ENCODE assay signal across 21 cellular contexts in the genomic region with DNA sequence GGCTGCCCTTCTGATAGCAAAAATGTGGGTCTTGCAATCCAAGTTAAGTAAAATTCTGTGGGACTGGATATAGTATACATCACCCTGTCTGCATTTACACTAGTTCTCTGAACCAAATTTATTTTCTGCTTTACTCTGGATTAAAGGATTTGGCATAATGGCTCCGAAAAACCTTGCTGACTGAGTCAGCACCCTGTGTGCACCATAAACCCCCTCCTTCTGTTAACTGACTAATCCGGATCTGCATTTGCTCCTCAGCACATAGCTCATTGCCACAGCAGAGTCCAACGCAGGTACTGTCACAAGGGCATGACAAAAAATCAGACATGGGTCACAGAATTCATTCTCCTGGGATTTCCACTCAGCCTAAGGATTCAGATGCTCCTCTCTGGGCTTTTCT. TPM values are rescaled to one million over a fixed set of nuclear protein-coding genes. Genes with fewer than 3 reads are reported as not detected.
"Had no signal": no experiment of that assay in that cellular context is flagged by ENCODE, and none has a peak within 500 bp of the region (broad histone marks: within the 10 kb centered on the region; RNA-seq: fewer than 3 reads in every experiment).

No MANE protein-coding gene starts in this region.

- H3K4me3 ChIP-seq: body of pancreas, pancreas, tibial nerve, vagina had no signal

- H3K36me3 Mint-ChIP-seq: activated naive CD4-positive, alpha-beta T cell treated with anti-CD3 and anti-CD28 coated beads, Interleukin-2, amount 50 U/mL, for 72 hours; memory B cell; naive thymus-derived CD8-positive, alpha-beta T cell had no signal

- H3K36me3 ChIP-seq: pancreas, tibial nerve, vagina had no signal

- H3K9me3 Mint-ChIP-seq: activated B cell treated with CpG ODN at 0.5 μM for 24 hours; activated CD4-positive, alpha-beta T cell treated with anti-CD3 and anti-CD28 coated beads, Interleukin-2, amount 10 ng/mL, durations not matched to agents 24 days and 14 days; activated naive CD4-positive, alpha-beta T cell treated with anti-CD3 and anti-CD28 coated beads, Interleukin-2, amount 50 U/mL, for 72 hours; memory B cell had no signal

- DNase-seq: activated B cell treated with CpG ODN at 0.5 μM for 24 hours; activated CD4-positive, alpha-beta T cell treated with anti-CD3 and anti-CD28 coated beads, Interleukin-2, amount 10 ng/mL, durations not matched to agents 24 days and 14 days; activated CD8-positive, alpha-beta memory T cell treated with anti-CD3 and anti-CD28 coated beads, Interleukin-2, amount 50 U/mL, for 4 hours; activated CD8-positive, alpha-beta T cell treated with anti-CD3 and anti-CD28 coated beads, Interleukin-2, amount 10 ng/mL, durations not matched to agents 7 days and 5 days; activated effector memory CD4-positive, alpha-beta T cell treated with anti-CD3 and anti-CD28 coated beads, Interleukin-2, amount 50 U/mL, for 16 hours; activated T-cell treated with anti-CD3 and anti-CD28 coated beads, Interleukin-2, amount 50 U/mL, for 48 hours; amygdala; body of pancreas; caudate nucleus; left ventricle myocardium superior; naive thymus-derived CD8-positive, alpha-beta T cell; pancreas; stimulated activated naive CD4-positive, alpha-beta T cell had no signal

- ATAC-seq: activated CD8-positive, alpha-beta T cell treated with anti-CD3 and anti-CD28 coated beads, Interleukin-2, amount 10 ng/mL, durations not matched to agents 7 days and 5 days; activated naive CD4-positive, alpha-beta T cell treated with anti-CD3 and anti-CD28 coated beads, Interleukin-2, amount 50 U/mL, for 72 hours; body of pancreas; left ventricle myocardium superior; naive thymus-derived CD8-positive, alpha-beta T cell; pancreas had no signal

- H3K27me3 ChIP-seq: body of pancreas, pancreas, tibial nerve, vagina had no signal

- H3K27ac ChIP-seq: body of pancreas, pancreas, tibial nerve, vagina had no signal

- H3K4me1 ChIP-seq: body of pancreas, pancreas, tibial nerve, vagina had no signal

- H3K4me1 Mint-ChIP-seq: activated B cell treated with CpG ODN at 0.5 μM for 24 hours; activated CD4-positive, alpha-beta T cell treated with anti-CD3 and anti-CD28 coated beads, Interleukin-2, amount 10 ng/mL, durations not matched to agents 24 days and 14 days; memory B cell; naive thymus-derived CD8-positive, alpha-beta T cell had no signal

- H3K27me3 Mint-ChIP-seq: activated B cell treated with CpG ODN at 0.5 μM for 24 hours had no signal

- H3K9me3 ChIP-seq: body of pancreas, pancreas, tibial nerve, vagina had no signal

- H3K27ac Mint-ChIP-seq: activated B cell treated with CpG ODN at 0.5 μM for 24 hours; activated CD4-positive, alpha-beta T cell treated with anti-CD3 and anti-CD28 coated beads, Interleukin-2, amount 10 ng/mL, durations not matched to agents 24 days and 14 days; activated CD8-positive, alpha-beta T cell treated with anti-CD3 and anti-CD28 coated beads, Interleukin-2, amount 10 ng/mL, durations not matched to agents 7 days and 5 days; activated naive CD4-positive, alpha-beta T cell treated with anti-CD3 and anti-CD28 coated beads, Interleukin-2, amount 50 U/mL, for 72 hours; memory B cell; naive thymus-derived CD8-positive, alpha-beta T cell had no signal

- H3K4me3 Mint-ChIP-seq: activated B cell treated with CpG ODN at 0.5 μM for 24 hours; activated CD4-positive, alpha-beta T cell treated with anti-CD3 and anti-CD28 coated beads, Interleukin-2, amount 10 ng/mL, durations not matched to agents 24 days and 14 days; activated CD8-positive, alpha-beta T cell treated with anti-CD3 and anti-CD28 coated beads, Interleukin-2, amount 10 ng/mL, durations not matched to agents 7 days and 5 days; memory B cell; naive thymus-derived CD8-positive, alpha-beta T cell had no signal

RNA-seq across cellular contexts. Expression of gene OR2A5, which starts 1.3 kb away (rescaled TPM):
- total RNA-seq: activated B cell treated with CpG ODN at 0.5 μM for 24 hours; activated CD4-positive, alpha-beta T cell treated with anti-CD3 and anti-CD28 coated beads, Interleukin-2, amount 10 ng/mL, durations not matched to agents 24 days and 14 days; activated CD8-positive, alpha-beta T cell treated with anti-CD3 and anti-CD28 coated beads, Interleukin-2, amount 10 ng/mL, durations not matched to agents 7 days and 5 days; activated naive CD4-positive, alpha-beta T cell treated with anti-CD3 and anti-CD28 coated beads, Interleukin-2, amount 50 U/mL, for 72 hours; body of pancreas; kidney; left ventricle myocardium superior; mucosa of gallbladder; naive thymus-derived CD8-positive, alpha-beta T cell; pancreas; subcutaneous adipose tissue; tibial nerve; vagina had no signal
- polyA plus RNA-seq: esophagus, pancreas had no signal

RNA-seq across cellular contexts. Expression of gene OR2A25, which starts 19.5 kb away (rescaled TPM):
- total RNA-seq: activated B cell treated with CpG ODN at 0.5 μM for 24 hours; activated CD4-positive, alpha-beta T cell treated with anti-CD3 and anti-CD28 coated beads, Interleukin-2, amount 10 ng/mL, durations not matched to agents 24 days and 14 days; activated CD8-positive, alpha-beta T cell treated with anti-CD3 and anti-CD28 coated beads, Interleukin-2, amount 10 ng/mL, durations not matched to agents 7 days and 5 days; activated naive CD4-positive, alpha-beta T cell treated with anti-CD3 and anti-CD28 coated beads, Interleukin-2, amount 50 U/mL, for 72 hours; body of pancreas; kidney; left ventricle myocardium superior; mucosa of gallbladder; naive thymus-derived CD8-positive, alpha-beta T cell; pancreas; subcutaneous adipose tissue; tibial nerve; vagina had no signal
- polyA plus RNA-seq: esophagus; naive thymus-derived CD8-positive, alpha-beta T cell had no signal

RNA-seq across cellular contexts. Expression of gene OR2A12, which starts 36.0 kb away (rescaled TPM):
- total RNA-seq: activated B cell treated with CpG ODN at 0.5 μM for 24 hours; activated CD4-positive, alpha-beta T cell treated with anti-CD3 and anti-CD28 coated beads, Interleukin-2, amount 10 ng/mL, durations not matched to agents 24 days and 14 days; activated CD8-positive, alpha-beta T cell treated with anti-CD3 and anti-CD28 coated beads, Interleukin-2, amount 10 ng/mL, durations not matched to agents 7 days and 5 days; activated naive CD4-positive, alpha-beta T cell treated with anti-CD3 and anti-CD28 coated beads, Interleukin-2, amount 50 U/mL, for 72 hours; body of pancreas; kidney; left ventricle myocardium superior; mucosa of gallbladder; naive thymus-derived CD8-positive, alpha-beta T cell; pancreas; subcutaneous adipose tissue; tibial nerve; vagina had no signal
- polyA plus RNA-seq: esophagus; naive thymus-derived CD8-positive, alpha-beta T cell; pancreas had no signal

RNA-seq across cellular contexts. Expression of gene OR6B1, which starts 50.0 kb away (rescaled TPM):
- total RNA-seq: activated B cell treated with CpG ODN at 0.5 μM for 24 hours; activated CD4-positive, alpha-beta T cell treated with anti-CD3 and anti-CD28 coated beads, Interleukin-2, amount 10 ng/mL, durations not matched to agents 24 days and 14 days; activated CD8-positive, alpha-beta T cell treated with anti-CD3 and anti-CD28 coated beads, Interleukin-2, amount 10 ng/mL, durations not matched to agents 7 days and 5 days; activated naive CD4-positive, alpha-beta T cell treated with anti-CD3 and anti-CD28 coated beads, Interleukin-2, amount 50 U/mL, for 72 hours; body of pancreas; kidney; left ventricle myocardium superior; mucosa of gallbladder; naive thymus-derived CD8-positive, alpha-beta T cell; pancreas; subcutaneous adipose tissue; tibial nerve; vagina had no signal
- polyA plus RNA-seq: esophagus; naive thymus-derived CD8-positive, alpha-beta T cell; pancreas had no signal

RNA-seq across cellular contexts. Expression of gene OR2A2, which starts 59.3 kb away (rescaled TPM):
- total RNA-seq: activated B cell treated with CpG ODN at 0.5 μM for 24 hours; activated CD4-positive, alpha-beta T cell treated with anti-CD3 and anti-CD28 coated beads, Interleukin-2, amount 10 ng/mL, durations not matched to agents 24 days and 14 days; activated CD8-positive, alpha-beta T cell treated with anti-CD3 and anti-CD28 coated beads, Interleukin-2, amount 10 ng/mL, durations not matched to agents 7 days and 5 days; activated naive CD4-positive, alpha-beta T cell treated with anti-CD3 and anti-CD28 coated beads, Interleukin-2, amount 50 U/mL, for 72 hours; body of pancreas; kidney; left ventricle myocardium superior; mucosa of gallbladder; naive thymus-derived CD8-positive, alpha-beta T cell; pancreas; subcutaneous adipose tissue; tibial nerve; vagina had no signal
- polyA plus RNA-seq: esophagus; naive thymus-derived CD8-positive, alpha-beta T cell; pancreas had no signal
